Comparison of ENCODE assay signal across 1 cellular context in the genomic region with DNA sequence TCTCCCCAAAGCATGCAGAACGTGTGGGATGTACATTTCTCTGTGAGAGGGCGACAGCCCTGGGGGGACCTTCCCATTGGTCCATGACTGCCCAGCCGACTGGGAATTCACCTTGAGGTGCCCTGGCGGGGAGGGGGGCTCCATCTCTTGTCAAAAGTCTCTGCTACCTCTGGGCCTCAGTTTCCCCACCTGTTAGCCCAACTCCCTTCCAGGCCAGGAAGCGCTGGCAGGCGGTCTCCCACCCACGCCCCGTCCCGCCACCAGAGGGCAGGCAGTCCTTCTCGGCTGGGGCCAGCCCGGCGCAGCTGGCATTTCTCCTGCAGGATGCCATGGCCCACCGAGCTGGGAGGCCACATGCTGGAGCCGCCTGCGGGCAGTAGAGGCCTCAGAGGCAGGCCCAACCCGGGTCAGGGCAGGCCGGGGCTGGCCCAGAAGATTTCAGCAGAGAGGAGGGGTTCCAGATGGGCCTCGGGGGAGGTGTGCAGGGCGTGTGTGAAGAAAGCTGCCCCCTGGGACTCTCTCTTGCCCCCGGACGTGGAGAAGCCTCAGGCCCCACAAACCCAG.
TF ChIP-seq lines count a peak whose summit lies in the region.

No MANE protein-coding gene starts in this region.

TF ChIP-seq in GM12878, 131 proteins besides CTCF, POLR2A, EP300 and RAD21:
- TF ChIP-seq TBL1XR1 (IDR thresholded peaks at IDR 0.05; ENCODE audit: low read depth, low read length): no peak
- TF ChIP-seq IRF4 (IDR thresholded peaks at IDR 0.05; ENCODE audit: low read depth, low read length): no peak
- TF ChIP-seq SUZ12 (IDR thresholded peaks at IDR 0.05; ENCODE audit: unreplicated experiment): no peak
- TF ChIP-seq, protein P1, sequence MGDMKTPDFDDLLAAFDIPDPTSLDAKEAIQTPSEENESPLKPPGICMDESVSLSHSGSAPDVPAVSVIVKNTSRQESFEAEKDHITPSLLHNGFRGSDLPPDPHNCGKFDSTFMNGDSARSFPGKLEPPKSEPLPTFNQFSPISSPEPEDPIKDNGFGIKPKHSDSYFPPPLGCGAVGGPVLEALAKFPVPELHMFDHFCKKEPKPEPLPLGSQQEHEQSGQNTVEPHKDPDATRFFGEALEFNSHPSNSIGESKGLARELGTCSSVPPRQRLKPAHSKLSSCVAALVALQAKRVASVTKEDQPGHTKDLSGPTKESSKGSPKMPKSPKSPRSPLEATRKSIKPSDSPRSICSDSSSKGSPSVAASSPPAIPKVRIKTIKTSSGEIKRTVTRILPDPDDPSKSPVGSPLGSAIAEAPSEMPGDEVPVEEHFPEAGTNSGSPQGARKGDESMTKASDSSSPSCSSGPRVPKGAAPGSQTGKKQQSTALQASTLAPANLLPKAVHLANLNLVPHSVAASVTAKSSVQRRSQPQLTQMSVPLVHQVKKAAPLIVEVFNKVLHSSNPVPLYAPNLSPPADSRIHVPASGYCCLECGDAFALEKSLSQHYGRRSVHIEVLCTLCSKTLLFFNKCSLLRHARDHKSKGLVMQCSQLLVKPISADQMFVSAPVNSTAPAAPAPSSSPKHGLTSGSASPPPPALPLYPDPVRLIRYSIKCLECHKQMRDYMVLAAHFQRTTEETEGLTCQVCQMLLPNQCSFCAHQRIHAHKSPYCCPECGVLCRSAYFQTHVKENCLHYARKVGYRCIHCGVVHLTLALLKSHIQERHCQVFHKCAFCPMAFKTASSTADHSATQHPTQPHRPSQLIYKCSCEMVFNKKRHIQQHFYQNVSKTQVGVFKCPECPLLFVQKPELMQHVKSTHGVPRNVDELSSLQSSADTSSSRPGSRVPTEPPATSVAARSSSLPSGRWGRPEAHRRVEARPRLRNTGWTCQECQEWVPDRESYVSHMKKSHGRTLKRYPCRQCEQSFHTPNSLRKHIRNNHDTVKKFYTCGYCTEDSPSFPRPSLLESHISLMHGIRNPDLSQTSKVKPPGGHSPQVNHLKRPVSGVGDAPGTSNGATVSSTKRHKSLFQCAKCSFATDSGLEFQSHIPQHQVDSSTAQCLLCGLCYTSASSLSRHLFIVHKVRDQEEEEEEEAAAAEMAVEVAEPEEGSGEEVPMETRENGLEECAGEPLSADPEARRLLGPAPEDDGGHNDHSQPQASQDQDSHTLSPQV (IDR thresholded peaks at IDR 0.05): 0 out of 2 replicates have a peak, but pooled peaks have one; percentile 67
- TF ChIP-seq RAD51 (IDR thresholded peaks at IDR 0.05): no peak
- TF ChIP-seq RUNX3 (IDR thresholded peaks at IDR 0.05; ENCODE audit: low read length): no peak
- TF ChIP-seq SRF (IDR thresholded peaks at IDR 0.05; ENCODE audit: low read depth in 2 of 2, low read length in 2 of 2): 0 out of 4 replicates have a peak, but pooled peaks of 1 of the 2 experiments have one; percentile 18
- no peak for TF ChIP-seq CBX5 (IDR thresholded peaks at IDR 0.05; ENCODE audit: low read depth)
- TF ChIP-seq TCF3 (IDR thresholded peaks at IDR 0.05; ENCODE audit: borderline replicate concordance, insufficient read depth, low read depth, low read length): peak; percentile 94
- peak; percentile 32; the same call in 1 of the 2 replicates for TF ChIP-seq RELB (IDR thresholded peaks at IDR 0.05; ENCODE audit: low read depth)
- no peak for TF ChIP-seq WRNIP1 (IDR thresholded peaks at IDR 0.05; ENCODE audit: borderline replicate concordance, low read depth, low read length)
- TF ChIP-seq ZNF384 (IDR thresholded peaks at IDR 0.05; ENCODE audit: borderline replicate concordance, low read depth, low read length): no peak
- 0 out of 3 replicates have a peak, but pooled peaks of 1 of the 2 experiments have one; percentile 65 for TF ChIP-seq EGR1 (IDR thresholded peaks at IDR 0.05; ENCODE audit: borderline replicate concordance in 1 of 2, low read depth in 2 of 2, low read length in 2 of 2)
- TF ChIP-seq MYB (IDR thresholded peaks at IDR 0.05; ENCODE audit: borderline replicate concordance, low read depth, low read length): 0 out of 2 replicates have a peak, but pooled peaks have one; percentile 28
- peak; percentile 41; the same call in 1 of the 2 replicates for TF ChIP-seq RB1 (IDR thresholded peaks at IDR 0.05; ENCODE audit: borderline replicate concordance)
- TF ChIP-seq SMC3 (IDR thresholded peaks at IDR 0.05; ENCODE audit: borderline replicate concordance, low read length): peak; percentile 66; the same call in 1 of the 2 replicates
- peak; percentile 92 for TF ChIP-seq GATAD2B (conservative IDR thresholded peaks at IDR 0.05; ENCODE audit: low read depth)
- TF ChIP-seq EED (IDR thresholded peaks at IDR 0.05; ENCODE audit: low read depth): peak; percentile 35; the same call in 1 of the 2 replicates
- TF ChIP-seq ZNF622 (IDR thresholded peaks at IDR 0.05): no peak
- peak; percentile 75; the same call in 1 of the 2 replicates for TF ChIP-seq TCF12 (IDR thresholded peaks at IDR 0.05; ENCODE audit: low read depth, low read length)
- peak in 1 of 2 experiments; percentile 62; a peak in 1 of 4 replicates for TF ChIP-seq BHLHE40 (IDR thresholded peaks at IDR 0.05; ENCODE audit: borderline replicate concordance in 1 of 2, low read depth in 2 of 2, low read length in 1 of 2)
- peak; percentile 86 for TF ChIP-seq IKZF1 (conservative IDR thresholded peaks at IDR 0.05)
- TF ChIP-seq NBN (IDR thresholded peaks at IDR 0.05): peak; percentile 34; the same call in 1 of the 2 replicates
- no peak for TF ChIP-seq PKNOX1 (IDR thresholded peaks at IDR 0.05)
- no peak for TF ChIP-seq BCLAF1 (IDR thresholded peaks at IDR 0.05)
- TF ChIP-seq ZBTB33 (IDR thresholded peaks at IDR 0.05): peak; percentile 89; the same call in 1 of the 2 replicates
- TF ChIP-seq, protein P2, sequence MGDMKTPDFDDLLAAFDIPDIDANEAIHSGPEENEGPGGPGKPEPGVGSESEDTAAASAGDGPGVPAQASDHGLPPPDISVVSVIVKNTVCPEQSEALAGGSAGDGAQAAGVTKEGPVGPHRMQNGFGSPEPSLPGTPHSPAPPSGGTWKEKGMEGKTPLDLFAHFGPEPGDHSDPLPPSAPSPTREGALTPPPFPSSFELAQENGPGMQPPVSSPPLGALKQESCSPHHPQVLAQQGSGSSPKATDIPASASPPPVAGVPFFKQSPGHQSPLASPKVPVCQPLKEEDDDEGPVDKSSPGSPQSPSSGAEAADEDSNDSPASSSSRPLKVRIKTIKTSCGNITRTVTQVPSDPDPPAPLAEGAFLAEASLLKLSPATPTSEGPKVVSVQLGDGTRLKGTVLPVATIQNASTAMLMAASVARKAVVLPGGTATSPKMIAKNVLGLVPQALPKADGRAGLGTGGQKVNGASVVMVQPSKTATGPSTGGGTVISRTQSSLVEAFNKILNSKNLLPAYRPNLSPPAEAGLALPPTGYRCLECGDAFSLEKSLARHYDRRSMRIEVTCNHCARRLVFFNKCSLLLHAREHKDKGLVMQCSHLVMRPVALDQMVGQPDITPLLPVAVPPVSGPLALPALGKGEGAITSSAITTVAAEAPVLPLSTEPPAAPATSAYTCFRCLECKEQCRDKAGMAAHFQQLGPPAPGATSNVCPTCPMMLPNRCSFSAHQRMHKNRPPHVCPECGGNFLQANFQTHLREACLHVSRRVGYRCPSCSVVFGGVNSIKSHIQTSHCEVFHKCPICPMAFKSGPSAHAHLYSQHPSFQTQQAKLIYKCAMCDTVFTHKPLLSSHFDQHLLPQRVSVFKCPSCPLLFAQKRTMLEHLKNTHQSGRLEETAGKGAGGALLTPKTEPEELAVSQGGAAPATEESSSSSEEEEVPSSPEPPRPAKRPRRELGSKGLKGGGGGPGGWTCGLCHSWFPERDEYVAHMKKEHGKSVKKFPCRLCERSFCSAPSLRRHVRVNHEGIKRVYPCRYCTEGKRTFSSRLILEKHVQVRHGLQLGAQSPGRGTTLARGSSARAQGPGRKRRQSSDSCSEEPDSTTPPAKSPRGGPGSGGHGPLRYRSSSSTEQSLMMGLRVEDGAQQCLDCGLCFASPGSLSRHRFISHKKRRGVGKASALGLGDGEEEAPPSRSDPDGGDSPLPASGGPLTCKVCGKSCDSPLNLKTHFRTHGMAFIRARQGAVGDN (IDR thresholded peaks at IDR 0.05): peak; percentile 98
- TF ChIP-seq NR2F1 (conservative IDR thresholded peaks at IDR 0.05): peak; percentile 32
- no peak for TF ChIP-seq PAX5 (IDR thresholded peaks at IDR 0.05; ENCODE audit: borderline replicate concordance, low read depth, low read length)
- TF ChIP-seq CREM (IDR thresholded peaks at IDR 0.05; ENCODE audit: low read depth): no peak
- peak; percentile 77 to 81; a peak in 3 of 4 replicates for TF ChIP-seq IKZF2 (IDR thresholded peaks at IDR 0.05)
- no peak for TF ChIP-seq RBBP5 (conservative IDR thresholded peaks at IDR 0.05)
- peak; percentile 35; the same call in 1 of the 2 replicates for TF ChIP-seq DPF2 (IDR thresholded peaks at IDR 0.05)
- peak; percentile 91 for TF ChIP-seq MEF2B (IDR thresholded peaks at IDR 0.05; ENCODE audit: partially characterized antibody, poor library complexity, severe bottlenecking)
- TF ChIP-seq STAT3 (IDR thresholded peaks at IDR 0.05; ENCODE audit: low read depth, low read length): no peak
- no peak for TF ChIP-seq SREBF1 (IDR thresholded peaks at IDR 0.05; ENCODE audit: low read length)
- no peak for TF ChIP-seq SPI1 (IDR thresholded peaks at IDR 0.05; ENCODE audit: borderline replicate concordance, insufficient read depth, low read depth, low read length)
- TF ChIP-seq YY1 (IDR thresholded peaks at IDR 0.05; ENCODE audit: low read depth, low read length): peak; percentile 52; the same call in 1 of the 2 replicates
